ENCODE assay signal across 8 cellular contexts in genomic region chr20:44979090-44979621, GRCh38. TPM values are rescaled to one million over a fixed set of nuclear protein-coding genes. Genes with fewer than 3 reads are reported as not detected.
DNase-seq lines count a peak whose midpoint lies in the region; ATAC-seq lines count a peak whose summit lies in the region.

No MANE protein-coding gene starts in this region.

- no peaks in the 10 kb centered on the region for H3K27me3 Mint-ChIP-seq in naive thymus-derived CD8-positive, alpha-beta T cell

- peak; percentile 90 for ATAC-seq in GM18868 (IDR thresholded peaks at IDR 0.05; ENCODE audit: unreplicated experiment)
- peak; percentile 83 for ATAC-seq in HG02973 (IDR thresholded peaks at IDR 0.05; ENCODE audit: unreplicated experiment)
- ATAC-seq in naive thymus-derived CD8-positive, alpha-beta T cell: peak; percentile 80 to 90

- peaks cover 38 to 80% (median 47%) of the 10 kb centered on the region in 3 donors for H3K36me3 Mint-ChIP-seq in naive thymus-derived CD8-positive, alpha-beta T cell

- DNase-seq in RPMI7951 (ENCODE audit: low read depth) (peak; percentile 60), amniotic epithelial cell (ENCODE audit: low read depth) (peak; percentile 82), NCI-H510A (lab: John Stamatoyannopoulos, UW) (no peak), NCI-H226 (no peak), retina (no peak)
- DNase-seq in naive thymus-derived CD8-positive, alpha-beta T cell: peak; percentile 27 to 91 (median 80)

- peak overlapping the region; percentile 72 to 87 (median 82) for H3K4me3 Mint-ChIP-seq in naive thymus-derived CD8-positive, alpha-beta T cell

- peaks cover 38 to 91% (median 84%) of the 10 kb centered on the region in 4 donors for H3K4me1 Mint-ChIP-seq in naive thymus-derived CD8-positive, alpha-beta T cell

- POLR2A ChIA-PET in naive thymus-derived CD8-positive, alpha-beta T cell (lab: Charles Lee): interaction anchor here (0.6 to 8.0 kb wide), 7 partner anchors 12 to 94 kb away, joined by 3 to 196 read pairs (median 5); partner anchors contain the start of genes STK4, TOMM34 and YWHAB

- peak overlapping the region; percentile 93 to 98 (median 97) for H3K27ac Mint-ChIP-seq in naive thymus-derived CD8-positive, alpha-beta T cell

- H3K9me3 Mint-ChIP-seq in naive thymus-derived CD8-positive, alpha-beta T cell: no peaks in the 10 kb centered on the region

RNA-seq across cellular contexts. Expression of gene STK4, which starts 12.8 kb away (rescaled TPM):
- 26.2 and 26.7 TPM in 2 replicates for total RNA-seq in RPMI7951 (2014; rRNA removed; shearing (Covaris generic))
- 100 to 1,000 TPM; 342 to 354 TPM for total RNA-seq in naive thymus-derived CD8-positive, alpha-beta T cell
- 100 to 1,000 TPM; 178 to 192 (median 188) TPM for polyA plus RNA-seq in naive thymus-derived CD8-positive, alpha-beta T cell

RNA-seq across cellular contexts. Expression of gene TOMM34, which starts 19.0 kb away (rescaled TPM):
- 68.0 and 90.6 TPM in 2 replicates for total RNA-seq in RPMI7951 (2014; rRNA removed; shearing (Covaris generic))
- 10 to 100 TPM in 1 of 2 experiments, 1 to 10 TPM in 1; 9.3 to 11.0 TPM for total RNA-seq in naive thymus-derived CD8-positive, alpha-beta T cell
- polyA plus RNA-seq in naive thymus-derived CD8-positive, alpha-beta T cell: 10 to 100 TPM; 12.7 to 27.2 (median 14.5) TPM

Comparison
In these comparisons a context has a peak if more than half of its experiments do, and no peak if none do; other contexts are left out.
1. DNase-seq: peak in RPMI7951 (single experiment), amniotic epithelial cell (single experiment) and naive thymus-derived CD8-positive, alpha-beta T cell (10 of 10); none in NCI-H510A (single experiment), NCI-H226 (single experiment) and retina (single experiment).
2. RNA of gene STK4, which starts 12.8 kb away (total RNA-seq): 342 to 354 TPM in naive thymus-derived CD8-positive, alpha-beta T cell; 26.2 to 26.7 TPM in RPMI7951; every median in the first group is over 10 times any median in the second.
3. Peak in every context shown above with its lines, with median percentiles within 50 percentile points of each other: ATAC-seq.